Comparison of ENCODE assay signal across 1 cellular context in genomic region chr12:124379379-124379937, GRCh38.
TF ChIP-seq lines count a peak whose summit lies in the region.

No MANE protein-coding gene starts in this region.

TF ChIP-seq in SK-N-SH, 30 proteins besides CTCF, POLR2A, EP300 and RAD21 (continued from another document):
- no peak for TF ChIP-seq USF2 (IDR thresholded peaks at IDR 0.05; ENCODE audit: borderline replicate concordance, low read depth, low read length)
- TF ChIP-seq, protein P1, sequence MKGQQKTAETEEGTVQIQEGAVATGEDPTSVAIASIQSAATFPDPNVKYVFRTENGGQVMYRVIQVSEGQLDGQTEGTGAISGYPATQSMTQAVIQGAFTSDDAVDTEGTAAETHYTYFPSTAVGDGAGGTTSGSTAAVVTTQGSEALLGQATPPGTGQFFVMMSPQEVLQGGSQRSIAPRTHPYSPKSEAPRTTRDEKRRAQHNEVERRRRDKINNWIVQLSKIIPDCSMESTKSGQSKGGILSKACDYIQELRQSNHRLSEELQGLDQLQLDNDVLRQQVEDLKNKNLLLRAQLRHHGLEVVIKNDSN (IDR thresholded peaks at IDR 0.05; ENCODE audit: borderline replicate concordance, low read depth), result no peak
- no peak for TF ChIP-seq SMC3 (IDR thresholded peaks at IDR 0.05; ENCODE audit: low read depth, low read length)
- TF ChIP-seq POLR2AphosphoS5 (IDR thresholded peaks at IDR 0.05; ENCODE audit: low read depth, low read length), result no peak
- TF ChIP-seq JUND (IDR thresholded peaks at IDR 0.05), result no peak
TF ChIP-seq in SK-N-SH: peak in this region for 0.
